9 cellular contexts compared by ENCODE assay signal in the genomic region with DNA sequence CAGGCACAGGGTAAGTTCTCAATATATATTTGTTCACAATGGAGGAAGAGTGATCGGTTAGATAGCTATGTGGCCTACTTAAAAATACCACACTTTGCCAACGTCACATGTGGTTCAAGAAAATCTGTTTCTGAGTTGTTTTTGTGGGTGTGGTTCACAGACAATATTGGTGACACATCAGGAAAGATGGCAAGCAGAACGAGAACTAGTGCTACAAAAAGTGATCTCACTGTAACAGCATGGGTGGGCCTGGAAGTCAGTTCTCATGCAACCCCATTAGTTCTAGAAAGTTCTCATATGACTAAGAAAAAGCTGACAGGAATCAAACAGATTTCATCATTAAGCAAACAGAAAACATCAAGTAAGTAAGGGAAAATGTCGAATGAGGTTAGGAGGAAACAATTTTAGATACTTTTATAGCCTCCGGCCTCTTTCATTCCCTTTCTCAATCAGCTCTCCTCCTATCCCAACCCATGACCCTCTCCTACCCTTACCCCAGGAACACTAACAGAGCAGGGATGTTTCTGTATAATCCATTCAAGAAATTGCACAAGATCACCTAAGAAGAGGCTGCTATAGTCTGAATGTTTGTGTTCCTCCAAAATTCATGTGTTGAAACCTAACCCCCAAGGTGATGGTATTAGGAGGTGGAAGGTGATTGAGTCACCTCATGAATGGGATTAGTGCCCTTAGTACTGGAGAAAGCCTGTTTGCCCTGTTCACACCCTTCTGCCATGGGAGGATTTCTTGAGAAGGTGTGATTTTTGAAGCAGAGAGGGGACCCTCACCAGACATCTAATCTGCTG. TPM values are rescaled to one million over a fixed set of nuclear protein-coding genes. Genes with fewer than 3 reads are reported as not detected.
DNase-seq lines count a peak whose midpoint lies in the region; ATAC-seq and TF ChIP-seq lines count a peak whose summit lies in the region.
"Had no signal": no experiment of that assay in that cellular context is flagged by ENCODE, and none has a peak within 500 bp of the region (broad histone marks: within the 10 kb centered on the region; RNA-seq: fewer than 3 reads in every experiment).

No MANE protein-coding gene starts in this region.

- H3K9me3 ChIP-seq in CD4-positive, CD25-positive, alpha-beta regulatory T cell (ENCODE audit: control insufficient read depth in 2 of 2, low read length in 2 of 2), result no peaks in the 10 kb centered on the region
- H3K9me3 ChIP-seq in mucosa of descending colon, result no peaks in the 10 kb centered on the region

- H3K27me3 Mint-ChIP-seq in CD4-positive, CD25-positive, alpha-beta regulatory T cell, result peaks cover 21% of the 10 kb centered on the region
- H3K27me3 Mint-ChIP-seq in effector memory CD8-positive, alpha-beta T cell, result peaks cover 16 to 26% of the 10 kb centered on the region in 2 donors

- H3K4me1 ChIP-seq in CD4-positive, CD25-positive, alpha-beta regulatory T cell (ENCODE audit: control insufficient read depth, insufficient read depth, low read length, poor library complexity, severe bottlenecking), result no peaks in the 10 kb centered on the region
- peaks cover 27% of the 10 kb centered on the region for H3K4me1 ChIP-seq in mucosa of descending colon (ENCODE audit: low read depth)

- TF ChIP-seq CTCF in mucosa of descending colon (IDR thresholded peaks at IDR 0.05), result no peak

- ATAC-seq in CD4-positive, CD25-positive, alpha-beta regulatory T cell (ENCODE audit: low read depth in 2 of 2), result peak in 1 of 2 donors; percentile 39
- peak; percentile 94 for ATAC-seq in effector memory CD8-positive, alpha-beta T cell (replicated peaks)
- ATAC-seq in mucosa of descending colon, result peak; percentile 78
- no peak for ATAC-seq in GM19035 (IDR thresholded peaks at IDR 0.05; ENCODE audit: unreplicated experiment)
- no peak for ATAC-seq in GM18502 (IDR thresholded peaks at IDR 0.05; ENCODE audit: poor library complexity, unreplicated experiment)

- no peaks in the 10 kb centered on the region for H3K36me3 ChIP-seq in CD4-positive, CD25-positive, alpha-beta regulatory T cell (ENCODE audit: control insufficient read depth, insufficient read depth, low read length)
- H3K36me3 ChIP-seq in mucosa of descending colon (ENCODE audit: low read depth), result no peaks in the 10 kb centered on the region

- intact Hi-C loops in mucosa of descending colon (cut with DNase I, micrococcal nuclease), result no loop called here

- peak in 2 of 3 donors; percentile 17 to 19 for DNase-seq in CD4-positive, CD25-positive, alpha-beta regulatory T cell
- DNase-seq in NCI-H226 (peak; percentile 82), mucosa of descending colon (no peak), HK-2 (ENCODE audit: unreplicated experiment) (no peak), cerebellar nuclear complex (lab: John Stamatoyannopoulos, UW) (no peak)
- peak in 2 of 3 experiments; percentile 37 to 38 for DNase-seq in effector memory CD8-positive, alpha-beta T cell
- DNase-seq: NCI-H510A had no signal

- H3K4me3 Mint-ChIP-seq in CD4-positive, CD25-positive, alpha-beta regulatory T cell, result no peak overlapping the region
- peak overlapping the region in 1 of 2 donors; percentile 2 for H3K4me3 Mint-ChIP-seq in effector memory CD8-positive, alpha-beta T cell

- no peaks in the 10 kb centered on the region for H3K36me3 Mint-ChIP-seq in CD4-positive, CD25-positive, alpha-beta regulatory T cell
- H3K36me3 Mint-ChIP-seq in effector memory CD8-positive, alpha-beta T cell (ENCODE audit: insufficient read depth), result no peaks in the 10 kb centered on the region

- H3K27ac Mint-ChIP-seq in CD4-positive, CD25-positive, alpha-beta regulatory T cell, result no peak overlapping the region
- H3K27ac Mint-ChIP-seq in effector memory CD8-positive, alpha-beta T cell, result peak overlapping the region; percentile 16 to 84

- no peak overlapping the region for H3K4me3 ChIP-seq in CD4-positive, CD25-positive, alpha-beta regulatory T cell (ENCODE audit: low read depth, low read length)
- H3K4me3 ChIP-seq in mucosa of descending colon, result no peak overlapping the region

- H3K9me3 Mint-ChIP-seq in CD4-positive, CD25-positive, alpha-beta regulatory T cell, result peaks cover 0 to 2% (median 0%) of the 10 kb centered on the region in 7 donors
- H3K9me3 Mint-ChIP-seq in effector memory CD8-positive, alpha-beta T cell, result no peaks in the 10 kb centered on the region

- no peaks in the 10 kb centered on the region for H3K4me1 Mint-ChIP-seq in CD4-positive, CD25-positive, alpha-beta regulatory T cell
- H3K4me1 Mint-ChIP-seq in effector memory CD8-positive, alpha-beta T cell (ENCODE audit: low read depth in 2 of 2), result peaks cover 4 to 11% of the 10 kb centered on the region in 2 donors

- H3K27me3 ChIP-seq in CD4-positive, CD25-positive, alpha-beta regulatory T cell (ENCODE audit: control insufficient read depth, insufficient read depth, low read length), result peaks cover 5% of the 10 kb centered on the region

- no peak overlapping the region for H3K27ac ChIP-seq in CD4-positive, CD25-positive, alpha-beta regulatory T cell (ENCODE audit: insufficient read depth, low read length, poor library complexity, severe bottlenecking)

RNA-seq across cellular contexts. Expression of a gene that starts 15.5 kb away (rescaled TPM):
- total RNA-seq in CD4-positive, CD25-positive, alpha-beta regulatory T cell, result not detected
- polyA plus RNA-seq in CD4-positive, CD25-positive, alpha-beta regulatory T cell, result under 1 TPM in 1 of 4 donors, not detected in 3; 0.16 TPM
- total RNA-seq in mucosa of descending colon, result 10 to 100 TPM; 15.9 to 34.7 (median 19.8) TPM

RNA-seq across cellular contexts. Expression of a gene that starts 52.7 kb away (rescaled TPM):
- 22.4 TPM for total RNA-seq in CD4-positive, CD25-positive, alpha-beta regulatory T cell
- 10 to 100 TPM; 45.1 to 61.1 (median 48.3) TPM for polyA plus RNA-seq in CD4-positive, CD25-positive, alpha-beta regulatory T cell
- total RNA-seq in mucosa of descending colon, result 10 to 100 TPM; 12.2 to 21.5 (median 13.7) TPM

Comparison
In these comparisons a context has a peak if more than half of its experiments do, and no peak if none do; other contexts are left out.
1. ATAC-seq: peak in effector memory CD8-positive, alpha-beta T cell (single experiment) and mucosa of descending colon (single experiment); none in GM19035 (single experiment) and GM18502 (single experiment).
2. DNase-seq: peak in CD4-positive, CD25-positive, alpha-beta regulatory T cell (2 of 3), NCI-H226 (single experiment) and effector memory CD8-positive, alpha-beta T cell (2 of 3); none in mucosa of descending colon (0 of 3), HK-2 (single experiment) and cerebellar nuclear complex (0 of 2).
3. H3K27ac Mint-ChIP-seq: peak in effector memory CD8-positive, alpha-beta T cell (2 of 2); none in CD4-positive, CD25-positive, alpha-beta regulatory T cell (0 of 3).
4. RNA of a gene that starts 15.5 kb away (total RNA-seq): 15.9 to 34.7 TPM in mucosa of descending colon; not detected in CD4-positive, CD25-positive, alpha-beta regulatory T cell (single experiment); every median in the first group is over 10 times any median in the second.